ENCODE assay signal across 8 cellular contexts in the genomic region with DNA sequence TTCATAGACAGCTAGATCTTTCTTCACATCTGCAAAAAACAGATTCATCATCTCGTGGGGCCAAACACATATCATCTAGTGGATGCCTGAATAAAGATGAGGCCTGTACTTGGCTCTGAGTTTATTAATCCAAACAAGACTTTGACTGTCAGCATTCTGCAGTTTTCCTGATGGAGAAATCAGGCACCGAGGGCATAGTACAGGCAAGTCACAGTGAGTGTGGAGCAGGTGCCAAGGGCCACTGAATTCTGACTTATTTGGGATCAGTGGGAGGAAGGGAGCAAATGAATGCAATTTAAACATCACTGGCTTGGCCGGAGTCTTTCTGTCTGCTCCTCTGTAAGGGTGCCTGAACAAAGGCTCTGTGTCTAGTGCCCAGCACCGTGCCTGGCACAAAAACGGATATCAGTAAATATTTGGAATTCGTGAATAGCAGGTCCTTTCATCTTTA. TPM values are rescaled to one million over a fixed set of nuclear protein-coding genes. Genes with fewer than 3 reads are reported as not detected.
DNase-seq lines count a peak whose midpoint lies in the region; ATAC-seq and TF ChIP-seq lines count a peak whose summit lies in the region.

No MANE protein-coding gene starts in this region.

- H3K4me3 ChIP-seq in AG04450 (ENCODE audit: low read depth, low read length) (peak overlapping the region; percentile 91), KMS-11 (IDR thresholded peaks at IDR 0.05; ENCODE audit: insufficient read depth, low read depth, low read length) (no peak overlapping the region), colonic mucosa (peak overlapping the region; percentile 53), muscle layer of colon (ENCODE audit: low read depth in 1 of 2, low read length in 2 of 2) (peak overlapping the region; percentile 84 to 96)

- H3K9ac ChIP-seq in KMS-11, result peak overlapping the region; percentile 14; the same call in 1 of the 2 replicates
- H3K9ac ChIP-seq in colonic mucosa (ENCODE audit: low read depth in 2 of 2, low read length in 2 of 2), result peak overlapping the region; percentile 37 to 93
- H3K9ac ChIP-seq in muscle layer of colon (ENCODE audit: low read length), result peak overlapping the region; percentile 51

- H3K27me3 ChIP-seq in AG04450 (ENCODE audit: control insufficient read depth, insufficient read depth, low read length), result no peaks in the 10 kb centered on the region
- H3K27me3 ChIP-seq in KMS-11 (ENCODE audit: insufficient read depth, low read depth), result no peaks in the 10 kb centered on the region
- H3K27me3 ChIP-seq in colonic mucosa, result no peaks in the 10 kb centered on the region
- no peaks in the 10 kb centered on the region for H3K27me3 ChIP-seq in muscle layer of colon (ENCODE audit: control insufficient read depth in 1 of 2, insufficient read depth in 2 of 2, low read length in 2 of 2)

- intact Hi-C loops in colonic mucosa (cut with DNase I), result no loop called here

- no peak overlapping the region for H2AFZ ChIP-seq in KMS-11 (ENCODE audit: low read depth)

- peaks cover 56% of the 10 kb centered on the region for H3K79me2 ChIP-seq in KMS-11 (ENCODE audit: insufficient read depth, low read depth)

- H3K4me1 ChIP-seq in KMS-11 (ENCODE audit: low read depth, poor library complexity, severe bottlenecking) (peaks cover 25% of the 10 kb centered on the region), colonic mucosa (peaks cover 29% of the 10 kb centered on the region), muscle layer of colon (ENCODE audit: insufficient read depth, low read length) (peaks cover 42% of the 10 kb centered on the region)

- DNase-seq in AG04450 (ENCODE audit: low read depth, low spot score) (no peak), colonic mucosa (peak; percentile 38), NCI-H2196 (lab: John Stamatoyannopoulos, UW; ENCODE audit: unreplicated experiment) (no peak), EL (no peak), NCI-H2081 (lab: John Stamatoyannopoulos, UW) (no peak)

- no peaks in the 10 kb centered on the region for H3K36me3 ChIP-seq in KMS-11 (ENCODE audit: insufficient read depth)
- H3K36me3 ChIP-seq in colonic mucosa, result no peaks in the 10 kb centered on the region
- no peaks in the 10 kb centered on the region for H3K36me3 ChIP-seq in muscle layer of colon (ENCODE audit: insufficient read depth, low read length)

- H3K9me3 ChIP-seq in AG04450 (ENCODE audit: control insufficient read depth, insufficient read depth, low read length) (peaks cover 8% of the 10 kb centered on the region), colonic mucosa (no peaks in the 10 kb centered on the region), muscle layer of colon (ENCODE audit: low read length) (no peaks in the 10 kb centered on the region)

- CTCF ChIA-PET in AG04450 (lab: Charles Lee), result interaction anchor here (0.8 to 2.1 kb wide), 3 partner anchors 28 to 105 kb away, joined by 3 to 4 read pairs (median 4); no protein-coding TSS in a partner anchor

- TF ChIP-seq CTCF in AG04450 (IDR thresholded peaks at IDR 0.05; ENCODE audit: low read depth, low read length) (no peak), KMS-11 (conservative IDR thresholded peaks at IDR 0.05; ENCODE audit: low read depth, low read length) (no peak), colonic mucosa (IDR thresholded peaks at IDR 0.05) (no peak)

- H3K27ac ChIP-seq in AG04450 (ENCODE audit: low read depth, low read length) (no peak overlapping the region), KMS-11 (no peak overlapping the region), colonic mucosa (peak overlapping the region; percentile 65), muscle layer of colon (ENCODE audit: low read depth, low read length) (peak overlapping the region; percentile 66)

- H4K20me1 ChIP-seq in KMS-11 (ENCODE audit: insufficient read depth), result no peaks in the 10 kb centered on the region

- peak overlapping the region; percentile 74 for H3K4me2 ChIP-seq in KMS-11

- no peak for ATAC-seq in GM18907 (IDR thresholded peaks at IDR 0.05; ENCODE audit: unreplicated experiment)

- POLR2A ChIA-PET in AG04450 (lab: Yijun Ruan, JAX), result interaction anchor here (2.1 kb wide), 1 partner anchor 103 kb away, joined by 12 read pairs; the partner anchor contains the start of gene MMP15

RNA-seq across cellular contexts. Expression of gene CFAP20, which starts 1.0 kb away (rescaled TPM):
- polyA plus RNA-seq in AG04450 (2011; rRNA removed), result 35.7 and 36.3 TPM in 2 replicates
- polyA minus RNA-seq in AG04450 (2011; rRNA and poly(A)+ RNA removed), result 33.3 and 35.5 TPM in 2 replicates
- total RNA-seq in colonic mucosa, result 10 to 100 TPM; 26.7 to 32.1 TPM

Comparison
In these comparisons a context has a peak if more than half of its experiments do, and no peak if none do; other contexts are left out.
1. H3K27ac ChIP-seq: peak in colonic mucosa (single experiment) and muscle layer of colon (single experiment); none in AG04450 (single experiment) and KMS-11 (single experiment).
2. H3K9ac ChIP-seq: peak in every context shown above with its lines; median percentile 65 in colonic mucosa; 51 in muscle layer of colon; 14 in KMS-11.